In genomic region chr11:18540207-18541009, GRCh38 we compare ENCODE assay signal across 8 cellular contexts. TPM values are rescaled to one million over a fixed set of nuclear protein-coding genes. Genes with fewer than 3 reads are reported as not detected.
DNase-seq lines count a peak whose midpoint lies in the region; ATAC-seq and TF ChIP-seq lines count a peak whose summit lies in the region.

No MANE protein-coding gene starts in this region.

- H3K79me1 ChIP-seq in mesendoderm (ENCODE audit: low read length), result no peaks in the 10 kb centered on the region

- no peak overlapping the region for H4K8ac ChIP-seq in mesendoderm (ENCODE audit: low read depth, low read length)

- H4K20me1 ChIP-seq in MM.1S (ENCODE audit: insufficient read depth, low read length), result no peaks in the 10 kb centered on the region

- H3K9me2 ChIP-seq in MM.1S (replicated peaks; ENCODE audit: insufficient read depth, low read length), result no peaks in the 10 kb centered on the region

- H3K27ac ChIP-seq in MM.1S (ENCODE audit: low read length), result no peak overlapping the region
- H3K27ac ChIP-seq in mesendoderm (ENCODE audit: low read depth, low read length), result no peak overlapping the region

- H3K4me3 ChIP-seq in MM.1S (ENCODE audit: low read length) (no peak overlapping the region), mesendoderm (ENCODE audit: low read length) (no peak overlapping the region)

- no peak overlapping the region for H3K23ac ChIP-seq in mesendoderm (ENCODE audit: low read length)

- no peak for DNase-seq in activated naive CD4-positive, alpha-beta T cell treated with anti-CD3 and anti-CD28 coated beads, Interleukin-2, amount 50 U/mL, for 72 hours (ENCODE audit: low spot score in 2 of 2)
- no peak for DNase-seq in activated naive CD4-positive, alpha-beta T cell (lab: John Stamatoyannopoulos, UW)
- DNase-seq in MM.1S (peak; percentile 45), astrocyte of the hippocampus (ENCODE audit: low read depth, low spot score) (peak; percentile 25), mesendoderm (peak; percentile 21), dedifferentiated amniotic fluid mesenchymal stem cell (ENCODE audit: extremely low spot score) (no peak)
- DNase-seq in effector CD4-positive, alpha-beta T cell, result no peak

- H3K9ac ChIP-seq in MM.1S (ENCODE audit: low read length) (no peak overlapping the region), mesendoderm (ENCODE audit: low read length) (no peak overlapping the region)

- H3K4me1 ChIP-seq in MM.1S (ENCODE audit: low read length), result no peaks in the 10 kb centered on the region
- no peaks in the 10 kb centered on the region for H3K4me1 ChIP-seq in mesendoderm (ENCODE audit: control insufficient read depth, low read depth, low read length)

- no peak overlapping the region for H2BK15ac ChIP-seq in mesendoderm (replicated peaks; ENCODE audit: low read depth)

- H3K27me3 ChIP-seq in MM.1S (replicated peaks; ENCODE audit: insufficient read depth, low read length) (no peaks in the 10 kb centered on the region), mesendoderm (ENCODE audit: insufficient read depth, low read length, poor library complexity) (no peaks in the 10 kb centered on the region)

- H3K27ac Mint-ChIP-seq in activated naive CD4-positive, alpha-beta T cell treated with anti-CD3 and anti-CD28 coated beads, Interleukin-2, amount 50 U/mL, for 72 hours, result no peak overlapping the region

- H2BK120ac ChIP-seq in mesendoderm (ENCODE audit: low read depth, low read length), result no peak overlapping the region

- no peak overlapping the region for H2AFZ ChIP-seq in MM.1S (ENCODE audit: low read length)

- peak; percentile 58 for TF ChIP-seq CTCF in MM.1S (IDR thresholded peaks at IDR 0.05; ENCODE audit: low read length)

- peak; percentile 59 to 73 for ATAC-seq in activated naive CD4-positive, alpha-beta T cell treated with anti-CD3 and anti-CD28 coated beads, Interleukin-2, amount 50 U/mL, for 72 hours
- no peak for ATAC-seq in GM18858 (IDR thresholded peaks at IDR 0.05; ENCODE audit: unreplicated experiment)

- H3K79me2 ChIP-seq in MM.1S (ENCODE audit: low read length) (no peaks in the 10 kb centered on the region), mesendoderm (ENCODE audit: control insufficient read depth, insufficient read depth, low read length) (no peaks in the 10 kb centered on the region)

- H3K36me3 Mint-ChIP-seq in activated naive CD4-positive, alpha-beta T cell treated with anti-CD3 and anti-CD28 coated beads, Interleukin-2, amount 50 U/mL, for 72 hours, result no peaks in the 10 kb centered on the region

- H3K4ac ChIP-seq in mesendoderm (ENCODE audit: low read depth, low read length), result no peak overlapping the region

- H3K36me3 ChIP-seq in MM.1S (replicated peaks; ENCODE audit: insufficient read depth, low read length), result no peaks in the 10 kb centered on the region
- H3K36me3 ChIP-seq in mesendoderm (ENCODE audit: control insufficient read depth, insufficient read depth, low read length), result no peaks in the 10 kb centered on the region

- H3K4me2 ChIP-seq in MM.1S (ENCODE audit: low read depth, low read length), result no peak overlapping the region
- no peak overlapping the region for H3K4me2 ChIP-seq in mesendoderm (ENCODE audit: low read length)

- WGBS in mesendoderm (ENCODE audit: extremely low coverage, insufficient coverage, low lambda C conversion rate), result no CpG with 5 or more reads among the region's 1 CpG

- H3F3A ChIP-seq in MM.1S (ENCODE audit: insufficient read depth, low read length), result no peaks in the 10 kb centered on the region

- H2BK5ac ChIP-seq in mesendoderm (ENCODE audit: low read length), result no peak overlapping the region

- H3K9me3 ChIP-seq in MM.1S (replicated peaks; ENCODE audit: insufficient read depth, low read length), result no peaks in the 10 kb centered on the region

- no peaks in the 10 kb centered on the region for H3K9me3 Mint-ChIP-seq in activated naive CD4-positive, alpha-beta T cell treated with anti-CD3 and anti-CD28 coated beads, Interleukin-2, amount 50 U/mL, for 72 hours

- H2AK5ac ChIP-seq in mesendoderm (ENCODE audit: low read length), result no peak overlapping the region

- H4K5ac ChIP-seq in mesendoderm (ENCODE audit: low read length), result no peak overlapping the region

- no peak overlapping the region for H3K18ac ChIP-seq in mesendoderm (ENCODE audit: low read length)

- no peak overlapping the region for H3K56ac ChIP-seq in mesendoderm (ENCODE audit: low read length)

RNA-seq across cellular contexts. Expression of gene TSG101, which starts 13.7 kb away (rescaled TPM):
- total RNA-seq in activated naive CD4-positive, alpha-beta T cell treated with anti-CD3 and anti-CD28 coated beads, Interleukin-2, amount 50 U/mL, for 72 hours, result 10 to 100 TPM; 34.0 to 45.0 TPM
- 62.8 TPM for polyA plus RNA-seq in mesendoderm (2013, experiment 1 of 2)
- 66.0 TPM for polyA plus RNA-seq in mesendoderm (2013, experiment 2 of 2)

RNA-seq across cellular contexts. Expression of gene UEVLD, which starts 48.1 kb away (rescaled TPM):
- total RNA-seq in activated naive CD4-positive, alpha-beta T cell treated with anti-CD3 and anti-CD28 coated beads, Interleukin-2, amount 50 U/mL, for 72 hours, result 10 to 100 TPM; 11.3 to 17.8 TPM
- 4.8 TPM for polyA plus RNA-seq in mesendoderm (2013, experiment 1 of 2)
- 4.5 TPM for polyA plus RNA-seq in mesendoderm (2013, experiment 2 of 2)

RNA-seq across cellular contexts. Expression of gene MISFA, which starts 59.2 kb away (rescaled TPM):
- 1 to 10 TPM in 1 of 2 donors, under 1 TPM in 1; 0.93 to 4.0 TPM for total RNA-seq in activated naive CD4-positive, alpha-beta T cell treated with anti-CD3 and anti-CD28 coated beads, Interleukin-2, amount 50 U/mL, for 72 hours
- 2.2 TPM for polyA plus RNA-seq in mesendoderm (2013, experiment 1 of 2)
- polyA plus RNA-seq in mesendoderm (2013, experiment 2 of 2), result 2.4 TPM

Comparison
In these comparisons a context has a peak if more than half of its experiments do, and no peak if none do; other contexts are left out.
1. DNase-seq: peak in MM.1S (single experiment), astrocyte of the hippocampus (single experiment) and mesendoderm (single experiment); none in activated naive CD4-positive, alpha-beta T cell treated with anti-CD3 and anti-CD28 coated beads, Interleukin-2, amount 50 U/mL, for 72 hours (0 of 2), activated naive CD4-positive, alpha-beta T cell (0 of 4), dedifferentiated amniotic fluid mesenchymal stem cell (single experiment) and effector CD4-positive, alpha-beta T cell (single experiment).